1 cellular context compared by ENCODE assay signal in genomic region chr7:135557455-135558336, GRCh38.
TF ChIP-seq lines count a peak whose summit lies in the region.

Gene NUP205, plus strand, starts transcription at chr7:135557917. Its CDS starts 28 bp downstream, at chr7:135557945.

TF ChIP-seq in K562, 482 proteins besides CTCF, POLR2A, EP300 and RAD21 (continued from another document and continues in another):
- TF ChIP-seq DEAF1 (CRISPR knock-in tag; IDR thresholded peaks at IDR 0.05) (peak; percentile 56), CC2D1A (IDR thresholded peaks at IDR 0.05) (no peak), CEBPB (tag; IDR thresholded peaks at IDR 0.05) (no peak), ZNF280B (CRISPR knock-in tag; IDR thresholded peaks at IDR 0.05) (no peak), KAT8 (IDR thresholded peaks at IDR 0.05; ENCODE audit: low read depth) (peak; percentile 73), RBM22 (IDR thresholded peaks at IDR 0.05; ENCODE audit: low read depth, low read length, poor library complexity, severe bottlenecking) (no peak), E2F8 (IDR thresholded peaks at IDR 0.05; ENCODE audit: low read depth, partially characterized antibody) (peak; percentile 79), ZNF224 (CRISPR knock-in tag; IDR thresholded peaks at IDR 0.05) (peak; percentile 83), ZNF184 (CRISPR knock-in tag; IDR thresholded peaks at IDR 0.05) (no peak), GTF2A2 (tag; IDR thresholded peaks at IDR 0.05) (peak; percentile 69), CHAMP1 (IDR thresholded peaks at IDR 0.05) (no peak), E2F3 (CRISPR knock-in tag; IDR thresholded peaks at IDR 0.05) (peak; percentile 96), PYGO2 (tag; IDR thresholded peaks at IDR 0.05) (peak; percentile 54), EGR1 (conservative IDR thresholded peaks at IDR 0.05) (no peak), CXXC5 (CRISPR knock-in tag; IDR thresholded peaks at IDR 0.05) (peak; percentile 99), ARNT (IDR thresholded peaks at IDR 0.05) (peak in 1 of 2 experiments; percentile 37; a peak in 1 of 4 replicates), PRPF4 (IDR thresholded peaks at IDR 0.05; ENCODE audit: insufficient read depth, low read depth, low read length, poor library complexity, severe bottlenecking) (no peak), CEBPG (CRISPR knock-in tag; IDR thresholded peaks at IDR 0.05) (peak; percentile 20; the same call in 1 of the 2 replicates), CEBPG (tag; conservative IDR thresholded peaks at IDR 0.05 in 1 of 2, IDR thresholded peaks at IDR 0.05 in 1 of 2) (no peak), EZH2 (IDR thresholded peaks at IDR 0.05; ENCODE audit: borderline replicate concordance, low read depth, low read length) (no peak), CLOCK (CRISPR knock-in tag; IDR thresholded peaks at IDR 0.05; ENCODE audit: borderline replicate concordance) (no peak), ZNF217 (CRISPR knock-in tag; IDR thresholded peaks at IDR 0.05) (peak; percentile 74; the same call in 1 of the 2 replicates), SETDB1 (IDR thresholded peaks at IDR 0.05; ENCODE audit: low read length) (peak; percentile 92), ZNF197 (CRISPR knock-in tag; IDR thresholded peaks at IDR 0.05; ENCODE audit: low read depth) (peak; percentile 82; the same call in 1 of the 2 replicates), PATZ1 (CRISPR knock-in tag; IDR thresholded peaks at IDR 0.05; ENCODE audit: borderline replicate concordance) (peak; percentile 82; the same call in 1 of the 2 replicates), IRF2 (CRISPR knock-in tag; IDR thresholded peaks at IDR 0.05) (no peak), HDAC8 (tag; IDR thresholded peaks at IDR 0.05) (peak; percentile 94), MYNN (IDR thresholded peaks at IDR 0.05) (no peak), MYNN (CRISPR knock-in tag; IDR thresholded peaks at IDR 0.05) (no peak), PTBP1 (IDR thresholded peaks at IDR 0.05; ENCODE audit: low read depth, low read length) (no peak), KLF6 (CRISPR knock-in tag; IDR thresholded peaks at IDR 0.05; ENCODE audit: borderline replicate concordance) (no peak; the same call in 1 of the 2 replicates), NFIX (CRISPR knock-in tag; IDR thresholded peaks at IDR 0.05; ENCODE audit: low read depth) (no peak), CREB3 (tag; conservative IDR thresholded peaks at IDR 0.05; ENCODE audit: low read depth) (peak; percentile 84; the same call in 1 of the 2 replicates), RREB1 (CRISPR knock-in tag; IDR thresholded peaks at IDR 0.05) (peak; percentile 85; the same call in 1 of the 2 replicates), SIN3A (IDR thresholded peaks at IDR 0.05; ENCODE audit: borderline replicate concordance in 2 of 2, control insufficient read depth in 1 of 2, low read depth in 2 of 2, low read length in 2 of 2) (peak; percentile 83 to 93; a peak in 3 of 4 replicates), SRSF1 (IDR thresholded peaks at IDR 0.05; ENCODE audit: low read depth, low read length) (no peak), CGGBP1 (CRISPR knock-in tag; IDR thresholded peaks at IDR 0.05) (peak; percentile 8; the same call in 1 of the 2 replicates), CAMTA2 (CRISPR knock-in tag; conservative IDR thresholded peaks at IDR 0.05) (no peak), ZNF175 (CRISPR knock-in tag; IDR thresholded peaks at IDR 0.05; ENCODE audit: low read depth) (peak; percentile 93), ZNF511 (CRISPR knock-in tag; IDR thresholded peaks at IDR 0.05) (peak; percentile 97), SRSF7 (optimal IDR thresholded peaks at IDR 0.05; ENCODE audit: low read depth, low read length) (no peak)
